In genomic region chr1:147514233-147514632, GRCh38 we compare ENCODE assay signal across 18 cellular contexts. TPM values are rescaled to one million over a fixed set of nuclear protein-coding genes. Genes with fewer than 3 reads are reported as not detected.
A peak's percentile ranks its signal among the peaks of the same experiment; 100 is the strongest.
DNase-seq lines count a peak whose midpoint lies in the region; ATAC-seq, FAIRE-seq and TF ChIP-seq lines count a peak whose summit lies in the region.
"Had no signal": no experiment of that assay in that cellular context is flagged by ENCODE, and none has a peak within 500 bp of the region (broad histone marks: within the 10 kb centered on the region; RNA-seq: fewer than 3 reads in every experiment).

No MANE protein-coding gene starts in this region.

- H2AFZ ChIP-seq in PC-3 (ENCODE audit: low read length) (no peak overlapping the region), H1 (ENCODE audit: low read length) (no peak overlapping the region)

- intact Hi-C loops in PC-3 (cut with micrococcal nuclease): loop anchor here (10.0 kb wide), 1 partner anchor 201 kb away; no protein-coding TSS in a partner anchor

- H4K8ac ChIP-seq in H1 (ENCODE audit: extremely low read depth, insufficient read depth, low read length): no peak overlapping the region
- no peak overlapping the region for H4K8ac ChIP-seq in mesendoderm (ENCODE audit: low read depth, low read length)

- H2AK5ac ChIP-seq in H1 (ENCODE audit: low read depth, low read length) (peak overlapping the region; percentile 61; the same call in 1 of the 2 replicates), mesendoderm (ENCODE audit: low read length) (no peak overlapping the region)

- H3K56ac ChIP-seq in H1 (replicated peaks; ENCODE audit: insufficient read length, low read depth, low read length): no peak overlapping the region
- H3K56ac ChIP-seq in mesendoderm (ENCODE audit: low read length): no peak overlapping the region

- ATAC-seq in PC-3: no peak
- ATAC-seq in activated CD8-positive, alpha-beta memory T cell treated with anti-CD3 and anti-CD28 coated beads, Interleukin-2, amount 10 ng/mL, durations not matched to agents 7 days and 5 days: no peak
- ATAC-seq: HCT116 had no signal

- H3F3A ChIP-seq in PC-3 (ENCODE audit: low read length, unreplicated experiment): no peaks in the 10 kb centered on the region

- H3K4me3 Mint-ChIP-seq in activated CD8-positive, alpha-beta memory T cell treated with anti-CD3 and anti-CD28 coated beads, Interleukin-2, amount 10 ng/mL, durations not matched to agents 7 days and 5 days: no peak overlapping the region
- H3K4me3 Mint-ChIP-seq: CD4-positive, alpha-beta memory T cell; H9 had no signal

- no peak overlapping the region for H4K5ac ChIP-seq in H1 (ENCODE audit: insufficient read length, low read depth, low read length)
- H4K5ac ChIP-seq in mesendoderm (ENCODE audit: low read length): no peak overlapping the region

- H2BK20ac ChIP-seq in H1 (ENCODE audit: low read length): no peak overlapping the region

- H2BK120ac ChIP-seq in H1 (replicated peaks; ENCODE audit: low read depth, low read length) (no peak overlapping the region), mesendoderm (ENCODE audit: low read depth, low read length) (no peak overlapping the region)

- H3K27me3 ChIP-seq in PC-3 (ENCODE audit: low read length) (no peaks in the 10 kb centered on the region), H1 (replicated peaks in 1 of 4; ENCODE audit: control insufficient read depth in 3 of 4, extremely low read depth in 1 of 4, insufficient read depth in 3 of 4, low read length in 3 of 4) (no peaks in the 10 kb centered on the region), mesendoderm (ENCODE audit: insufficient read depth, low read length, poor library complexity) (no peaks in the 10 kb centered on the region), H7 (ENCODE audit: control insufficient read depth, insufficient read depth, low read length) (no peaks in the 10 kb centered on the region)

- H3K9me3 ChIP-seq in PC-3 (ENCODE audit: low read length) (no peaks in the 10 kb centered on the region), H1 (ENCODE audit: insufficient read depth in 2 of 2, low read depth in 1 of 2, low read length in 1 of 2) (peaks cover 0 to 3% of the 10 kb centered on the region in 2 experiments; a peak in 1 of 4 replicates)

- H3K23me2 ChIP-seq in H1 (ENCODE audit: low read depth, low read length): no peaks in the 10 kb centered on the region

- no peaks in the 10 kb centered on the region for H4K20me1 ChIP-seq in PC-3 (ENCODE audit: low read length)
- no peaks in the 10 kb centered on the region for H4K20me1 ChIP-seq in H1 (replicated peaks in 1 of 2; ENCODE audit: control insufficient read depth in 1 of 2, insufficient read depth in 2 of 2, low read length in 2 of 2)

- no peaks in the 10 kb centered on the region for H3K9me2 ChIP-seq in PC-3 (replicated peaks; ENCODE audit: low read length)

- TF ChIP-seq CTCF in PC-3 (conservative IDR thresholded peaks at IDR 0.05; ENCODE audit: low read depth, low read length) (no peak), H1 (IDR thresholded peaks at IDR 0.05; ENCODE audit: control extremely low read depth in 1 of 3, insufficient read depth in 1 of 3, low read depth in 1 of 3, low read length in 3 of 3) (no peak)

- H4K91ac ChIP-seq in H1 (replicated peaks; ENCODE audit: insufficient read length, low read length): no peak overlapping the region

- BruUV-seq in PC-3 (replicated peaks; lab: Mats Ljungman, UMichigan): no TSS peak

- WGBS in H1 (ENCODE audit: extremely low coverage in 1 of 2, insufficient coverage in 1 of 2, insufficient read length in 1 of 2, insufficient replicate concordance in 2 of 2, low coverage in 1 of 2, low lambda C conversion rate in 2 of 2, missing lambda C conversion rate in 1 of 2), 2 experiments: 90% methylated on average over 2 of the region's 2 CpGs; no CpG with 5 or more reads in 1 of the 2 experiments
- WGBS in mesendoderm (ENCODE audit: extremely low coverage, insufficient coverage, low lambda C conversion rate): no CpG with 5 or more reads among the region's 2 CpGs

- no peak for TF ChIP-seq EP300 in H1 (IDR thresholded peaks at IDR 0.05; ENCODE audit: borderline replicate concordance in 1 of 2, low read depth in 2 of 2, low read length in 2 of 2)

- H3K18ac ChIP-seq in H1 (ENCODE audit: extremely low read depth, low read length): no peak overlapping the region
- no peak overlapping the region for H3K18ac ChIP-seq in mesendoderm (ENCODE audit: low read length)

- no peaks in the 10 kb centered on the region for H3K79me1 ChIP-seq in H1 (ENCODE audit: low read depth, low read length)
- H3K79me1 ChIP-seq in mesendoderm (ENCODE audit: low read length): no peaks in the 10 kb centered on the region

- DNase-seq in PC-3 (peak; percentile 61), H1 (ENCODE audit: low read depth in 1 of 2, low spot score in 2 of 2) (no peak), mesendoderm (peak; percentile 21), HUDEP-2 (lab: John Stamatoyannopoulos, UW; ENCODE audit: unreplicated experiment in 76 of 76) (no peak), H7 (no peak), NCI-H526 treated with DMSO at 0.1 percent for 48 hours (lab: John Stamatoyannopoulos, UW) (no peak)
- no peak for DNase-seq in activated CD8-positive, alpha-beta memory T cell treated with anti-CD3 and anti-CD28 coated beads, Interleukin-2, amount 10 ng/mL, durations not matched to agents 7 days and 5 days
- DNase-seq: C1 segment of cervical spinal cord; Calu3; CD4-positive, alpha-beta memory T cell; COR-L47; DMS53; DMS79 treated with DMSO at 0.1 percent for 48 hours; GOT3; H9 had no signal

- H3K4me1 ChIP-seq in PC-3 (ENCODE audit: insufficient read depth, low read length) (peaks cover 30% of the 10 kb centered on the region), H1 (replicated peaks in 1 of 4; ENCODE audit: control insufficient read depth in 3 of 4, insufficient read depth in 4 of 4, low read length in 3 of 4) (peaks cover 0 to 4% (median 1%) of the 10 kb centered on the region in 4 experiments; a peak in 2 of 7 replicates), mesendoderm (ENCODE audit: control insufficient read depth, low read depth, low read length) (no peaks in the 10 kb centered on the region)

- H3K4ac ChIP-seq in H1 (replicated peaks; ENCODE audit: insufficient read length, low read depth, low read length): no peak overlapping the region
- H3K4ac ChIP-seq in mesendoderm (ENCODE audit: low read depth, low read length): no peak overlapping the region

- no peak overlapping the region for H3K27ac Mint-ChIP-seq in activated CD8-positive, alpha-beta memory T cell treated with anti-CD3 and anti-CD28 coated beads, Interleukin-2, amount 10 ng/mL, durations not matched to agents 7 days and 5 days
- H3K27ac Mint-ChIP-seq: CD4-positive, alpha-beta memory T cell; H9 had no signal

- no peak overlapping the region for H3K14ac ChIP-seq in H1 (ENCODE audit: insufficient read length)

- no peaks in the 10 kb centered on the region for H3K4me1 Mint-ChIP-seq in activated CD8-positive, alpha-beta memory T cell treated with anti-CD3 and anti-CD28 coated beads, Interleukin-2, amount 10 ng/mL, durations not matched to agents 7 days and 5 days

- H3K23ac ChIP-seq in H1 (ENCODE audit: insufficient read length) (no peak overlapping the region), mesendoderm (ENCODE audit: low read length) (no peak overlapping the region)

- peaks cover 2% of the 10 kb centered on the region for H3K9me3 Mint-ChIP-seq in activated CD8-positive, alpha-beta memory T cell treated with anti-CD3 and anti-CD28 coated beads, Interleukin-2, amount 10 ng/mL, durations not matched to agents 7 days and 5 days (ENCODE audit: low read depth)

- H2BK5ac ChIP-seq in H1 (ENCODE audit: low read depth, low read length) (no peak overlapping the region), mesendoderm (ENCODE audit: low read length) (no peak overlapping the region)

- H3K36me3 ChIP-seq in PC-3 (ENCODE audit: low read depth, low read length) (no peaks in the 10 kb centered on the region), H1 (ENCODE audit: control insufficient read depth in 2 of 4, insufficient read depth in 4 of 4, low read length in 3 of 4) (no peaks in the 10 kb centered on the region), mesendoderm (ENCODE audit: control insufficient read depth, insufficient read depth, low read length) (no peaks in the 10 kb centered on the region), H7 (replicated peaks; ENCODE audit: control insufficient read depth, insufficient read depth, low read length) (no peaks in the 10 kb centered on the region)

- no peaks in the 10 kb centered on the region for H3K36me3 Mint-ChIP-seq in activated CD8-positive, alpha-beta memory T cell treated with anti-CD3 and anti-CD28 coated beads, Interleukin-2, amount 10 ng/mL, durations not matched to agents 7 days and 5 days
- H3K36me3 Mint-ChIP-seq: CD4-positive, alpha-beta memory T cell had no signal

- H2BK15ac ChIP-seq in H1 (ENCODE audit: low read length) (no peak overlapping the region), mesendoderm (replicated peaks; ENCODE audit: low read depth) (no peak overlapping the region)

- CTCF ChIA-PET in PC-3 (lab: Charles Lee) (interaction anchor here (1.1 kb wide), 1 partner anchor 113 kb away, joined by 3 read pairs; no protein-coding TSS in a partner anchor), H1 (lab: Charles Lee; ENCODE audit: partially characterized antibody) (interaction anchor here (1.1 to 7.0 kb wide), 5 partner anchors 18 to 210 kb away, joined by 3 to 43 read pairs (median 3); a partner anchor contains a TSS)
- CTCF ChIA-PET in activated CD8-positive, alpha-beta memory T cell treated with anti-CD3 and anti-CD28 coated beads, Interleukin-2, amount 10 ng/mL, durations not matched to agents 7 days and 5 days (lab: Charles Lee): interaction anchor here (1.9 kb wide), 1 partner anchor 376 kb away, joined by 6 read pairs; no protein-coding TSS in a partner anchor

- POLR2A ChIA-PET in PC-3 (lab: Charles Lee; ENCODE audit: unreplicated experiment): interaction anchor here (0.6 kb wide), 2 partner anchors 27 to 127 kb away, joined by 3 read pairs; no protein-coding TSS in a partner anchor
- POLR2A ChIA-PET in H1 (lab: Charles Lee; ENCODE audit: partially characterized antibody): interaction anchor here (1.2 to 2.0 kb wide), 4 partner anchors 9 to 85 kb away, joined by 3 to 7 read pairs (median 5); partner anchors contain the start of gene BCL9

- no peak for FAIRE-seq in H1 (lab: Jason Lieb, UNC)
- FAIRE-seq: G401.6, GM19239 had no signal

- H3K27me3 Mint-ChIP-seq in activated CD8-positive, alpha-beta memory T cell treated with anti-CD3 and anti-CD28 coated beads, Interleukin-2, amount 10 ng/mL, durations not matched to agents 7 days and 5 days: peaks cover 25% of the 10 kb centered on the region

- H3K4me2 ChIP-seq in PC-3 (ENCODE audit: low read length): no peak overlapping the region
- no peak overlapping the region for H3K4me2 ChIP-seq in H1 (ENCODE audit: insufficient read depth in 1 of 2, low read depth in 2 of 2, low read length in 2 of 2)
- H3K4me2 ChIP-seq in mesendoderm (ENCODE audit: low read length): no peak overlapping the region

- no peak for TF ChIP-seq RAD21 in H1 (IDR thresholded peaks at IDR 0.05 in 1 of 2, conservative IDR thresholded peaks at IDR 0.05 in 1 of 2; ENCODE audit: low read depth in 2 of 2, low read length in 2 of 2)

- H2BK12ac ChIP-seq in H1 (ENCODE audit: low read depth, low read length): no peak overlapping the region

- no peak overlapping the region for H3K9ac ChIP-seq in PC-3 (ENCODE audit: low read length)
- no peak overlapping the region for H3K9ac ChIP-seq in H1 (replicated peaks in 1 of 4; ENCODE audit: extremely low read depth in 1 of 4, low read depth in 3 of 4, low read length in 3 of 4)
- no peak overlapping the region for H3K9ac ChIP-seq in mesendoderm (ENCODE audit: low read length)

- H3K4me3 ChIP-seq in PC-3 (ENCODE audit: low read length) (no peak overlapping the region), H1 (ENCODE audit: extremely low read depth in 1 of 4, insufficient read depth in 2 of 4, low read depth in 3 of 4, low read length in 4 of 4) (no peak overlapping the region), mesendoderm (ENCODE audit: low read length) (no peak overlapping the region), H7 (ENCODE audit: insufficient read depth, low read depth, low read length) (no peak overlapping the region)

- TF ChIP-seq POLR2A in H1 (IDR thresholded peaks at IDR 0.05; ENCODE audit: control extremely low read depth in 1 of 2, low read depth in 2 of 2, low read length in 2 of 2): no peak

- H3K79me2 ChIP-seq in PC-3 (ENCODE audit: low read length) (no peaks in the 10 kb centered on the region), H1 (ENCODE audit: control insufficient read depth in 1 of 2, insufficient read depth in 2 of 2, low read length in 2 of 2) (no peaks in the 10 kb centered on the region), mesendoderm (ENCODE audit: control insufficient read depth, insufficient read depth, low read length) (no peaks in the 10 kb centered on the region)

- H3K27ac ChIP-seq in PC-3 (ENCODE audit: low read length) (no peak overlapping the region), H1 (ENCODE audit: low read depth, low read length) (no peak overlapping the region), mesendoderm (ENCODE audit: low read depth, low read length) (no peak overlapping the region)

RNA-seq across cellular contexts. Expression of gene BCL9, which starts 27.1 kb away (rescaled TPM):
- total RNA-seq in PC-3 (2014; rRNA removed): 19.8 and 20.8 TPM in 2 replicates
- total RNA-seq in H1 (2021; fragmentation: NEBNext Ultra II Directional; extraction: Animal tissue kit (Norgen Biotek cat#: 25700)): 38.7 and 44.6 TPM in 2 replicates
- 25.2 and 30.8 TPM in 2 replicates for polyA plus RNA-seq in H1 (2011; rRNA removed)
- polyA plus RNA-seq in H1 (2011; cell fraction: cytosol; rRNA removed): 21.4 TPM
- 37.2 TPM for polyA plus RNA-seq in H1 (2011; cell fraction: nucleus; rRNA removed)
- 37.2 to 45.7 TPM (median 42.6 TPM) in 4 replicates for polyA plus RNA-seq in H1 (2012, experiment 1 of 2)
- polyA plus RNA-seq in H1 (2012, experiment 2 of 2): 22.6 TPM
- polyA plus RNA-seq in H1 (2013, experiment 1 of 2): 27.0 TPM
- 26.9 TPM for polyA plus RNA-seq in H1 (2013, experiment 2 of 2)
- 22.4 and 27.3 TPM in 2 replicates for polyA minus RNA-seq in H1 (2011; rRNA and poly(A)+ RNA removed)
- 20.9 TPM for polyA minus RNA-seq in H1 (2011; cell fraction: cytosol; rRNA and poly(A)+ RNA removed)
- polyA minus RNA-seq in H1 (2011; cell fraction: nucleus; rRNA and poly(A)+ RNA removed): 31.5 TPM
- polyA plus RNA-seq in mesendoderm (2013, experiment 1 of 2): 35.3 TPM
- polyA plus RNA-seq in mesendoderm (2013, experiment 2 of 2): 36.2 TPM
- 34.8 and 35.3 TPM in 2 replicates for total RNA-seq in H7 (2014; rRNA removed; shearing (Covaris generic))
- total RNA-seq in activated CD8-positive, alpha-beta memory T cell treated with anti-CD3 and anti-CD28 coated beads, Interleukin-2, amount 10 ng/mL, durations not matched to agents 7 days and 5 days: 10 to 100 TPM in 1 of 2 experiments, 1 to 10 TPM in 1; 7.5 to 15.4 TPM

Comparison
In these comparisons a context has a peak if more than half of its experiments do, and no peak if none do; other contexts are left out.
1. DNase-seq: peak in PC-3 (single experiment) and mesendoderm (single experiment); none in H1 (0 of 2), HUDEP-2 (0 of 76), H7 (single experiment), activated CD8-positive, alpha-beta memory T cell treated with anti-CD3 and anti-CD28 coated beads, Interleukin-2, amount 10 ng/mL, durations not matched to agents 7 days and 5 days (single experiment) and NCI-H526 treated with DMSO at 0.1 percent for 48 hours (single experiment).